20 cellular contexts compared by ENCODE assay signal in genomic region chr1:200223207-200223606, GRCh38.
"Had no signal": no experiment of that assay in that cellular context is flagged by ENCODE, and none has a peak within 500 bp of the region (broad histone marks: within the 10 kb centered on the region; RNA-seq: fewer than 3 reads in every experiment).

No MANE protein-coding gene starts in this region.

- H3K27me3 ChIP-seq: SJSA1 had no signal

- DNase-seq: KBM-7, MM.1S, NCI-H1092 treated with DMSO at 0.1 percent for 48 hours, NCI-H1436, NCI-H187, NCI-H2029, NCI-H2081 treated with DMSO at 0.1 percent for 48 hours, NCI-H2171, NCI-H226, NCI-H446, NCI-H510A, NCI-H524 treated with DMSO at 0.1 percent for 48 hours, NCI-H69, NCI-H774, Right ventricle myocardium superior, RPMI8226, SIG-M5 had no signal

- H3K9me3 ChIP-seq: SJSA1 had no signal

- H3K36me3 ChIP-seq: SJSA1 had no signal

- H3K4me1 ChIP-seq: SJSA1 had no signal

- H3K27ac ChIP-seq: HL-60, SJSA1, SK-N-MC had no signal

- H3K4me3 ChIP-seq: SJSA1, SK-N-MC had no signal
